Comparison of ENCODE assay signal across 11 cellular contexts in the genomic region with DNA sequence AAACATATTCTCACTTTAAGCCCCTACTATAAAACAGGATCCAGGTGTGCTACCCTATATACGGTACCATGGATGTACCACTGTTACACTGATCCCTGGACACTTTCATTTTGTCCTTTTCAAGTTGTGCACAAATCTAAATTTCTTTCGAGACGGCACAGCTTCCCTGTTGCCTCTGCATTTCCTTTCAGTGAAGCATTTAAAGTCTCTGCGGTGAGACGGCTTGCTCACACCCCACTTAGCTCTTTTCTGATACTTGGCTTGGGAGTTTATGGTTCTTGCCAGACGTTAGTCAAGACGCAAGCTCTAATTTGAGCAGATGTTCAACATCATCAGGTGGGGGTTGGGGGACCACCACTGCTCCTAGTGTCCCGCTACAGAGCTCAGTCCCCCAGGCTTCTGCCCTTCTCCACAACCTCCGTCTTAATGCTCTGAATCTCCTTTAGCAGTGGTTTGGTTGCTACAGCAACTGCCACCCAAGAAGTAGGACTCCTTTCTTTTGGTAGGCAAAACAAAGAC. TPM values are rescaled to one million over a fixed set of nuclear protein-coding genes. Genes with fewer than 3 reads are reported as not detected.
DNase-seq lines count a peak whose midpoint lies in the region; ATAC-seq and TF ChIP-seq lines count a peak whose summit lies in the region.
"Had no signal": no experiment of that assay in that cellular context is flagged by ENCODE, and none has a peak within 500 bp of the region (broad histone marks: within the 10 kb centered on the region; RNA-seq: fewer than 3 reads in every experiment).

No MANE protein-coding gene starts in this region.

- no peaks in the 10 kb centered on the region for H3K9me3 Mint-ChIP-seq in activated T-helper 1 cell treated with anti-CD3 and anti-CD28 coated beads, Interleukin-12 subunit alpha, Interleukin-12 subunit beta, Interleukin-2, Interleukin-4 antibody, amounts not matched to agents 30 ng/mL and 10 ng/mL and 1 ng/mL, durations not matched to agents 14 hours and 24 hours and 36 hours

- H3K36me3 Mint-ChIP-seq in activated T-helper 1 cell treated with anti-CD3 and anti-CD28 coated beads, Interleukin-12 subunit alpha, Interleukin-12 subunit beta, Interleukin-2, Interleukin-4 antibody, amounts not matched to agents 30 ng/mL and 10 ng/mL and 1 ng/mL, durations not matched to agents 14 hours and 24 hours and 36 hours (ENCODE audit: low read depth): peaks cover 45% of the 10 kb centered on the region

- H3K4me1 Mint-ChIP-seq in activated T-helper 1 cell treated with anti-CD3 and anti-CD28 coated beads, Interleukin-12 subunit alpha, Interleukin-12 subunit beta, Interleukin-2, Interleukin-4 antibody, amounts not matched to agents 30 ng/mL and 10 ng/mL and 1 ng/mL, durations not matched to agents 14 hours and 24 hours and 36 hours (ENCODE audit: low read depth): peaks cover 43% of the 10 kb centered on the region

- peak overlapping the region; percentile 41 for H3K4me3 Mint-ChIP-seq in activated T-helper 1 cell treated with anti-CD3 and anti-CD28 coated beads, Interleukin-12 subunit alpha, Interleukin-12 subunit beta, Interleukin-2, Interleukin-4 antibody, amounts not matched to agents 30 ng/mL and 10 ng/mL and 1 ng/mL, durations not matched to agents 14 hours and 24 hours and 36 hours

- peak overlapping the region; percentile 31 for H3K4me3 ChIP-seq in AG04449 (ENCODE audit: low read depth, low read length)
- H3K4me3 ChIP-seq: colonic mucosa had no signal

- no peak for DNase-seq in AG04449 (ENCODE audit: low read depth, low spot score)
- DNase-seq in activated T-helper 1 cell treated with anti-CD3 and anti-CD28 coated beads, Interleukin-12 subunit alpha, Interleukin-12 subunit beta, Interleukin-2, Interleukin-4 antibody, amounts not matched to agents 30 ng/mL and 10 ng/mL and 1 ng/mL, durations not matched to agents 14 hours and 24 hours and 36 hours (ENCODE audit: low spot score): no peak
- DNase-seq in iris pigment epithelial cell (ENCODE audit: low read depth): peak; percentile 43
- no peak for DNase-seq in OCI-M2 (lab: John Stamatoyannopoulos, UW; ENCODE audit: unreplicated experiment)
- DNase-seq in cerebellar nuclear complex (lab: John Stamatoyannopoulos, UW): no peak
- DNase-seq: C1 segment of cervical spinal cord, colonic mucosa, NCI-H446 had no signal

- no peak for TF ChIP-seq CTCF in AG04449 (IDR thresholded peaks at IDR 0.05; ENCODE audit: insufficient read depth, low read length, missing control alignments)

- intact Hi-C loops in activated T-helper 1 cell treated with anti-CD3 and anti-CD28 coated beads, Interleukin-12 subunit alpha, Interleukin-12 subunit beta, Interleukin-2, Interleukin-4 antibody, amounts not matched to agents 30 ng/mL and 10 ng/mL and 1 ng/mL, durations not matched to agents 14 hours and 24 hours and 36 hours (cut with micrococcal nuclease): loop anchor here (10.0 kb wide), 1 partner anchor 427 kb away; the partner anchor contains the start of gene AGGF1

- CTCF ChIA-PET in AG04449 (lab: Yijun Ruan, JAX): interaction anchor here (0.8 to 16.3 kb wide), 8 partner anchors 9 to 166 kb away, joined by 3 to 363 read pairs (median 4); no protein-coding TSS in a partner anchor

- H3K27ac Mint-ChIP-seq in activated T-helper 1 cell treated with anti-CD3 and anti-CD28 coated beads, Interleukin-12 subunit alpha, Interleukin-12 subunit beta, Interleukin-2, Interleukin-4 antibody, amounts not matched to agents 30 ng/mL and 10 ng/mL and 1 ng/mL, durations not matched to agents 14 hours and 24 hours and 36 hours: peak overlapping the region; percentile 69

- no peaks in the 10 kb centered on the region for H3K27me3 Mint-ChIP-seq in activated T-helper 1 cell treated with anti-CD3 and anti-CD28 coated beads, Interleukin-12 subunit alpha, Interleukin-12 subunit beta, Interleukin-2, Interleukin-4 antibody, amounts not matched to agents 30 ng/mL and 10 ng/mL and 1 ng/mL, durations not matched to agents 14 hours and 24 hours and 36 hours (ENCODE audit: insufficient read depth)

- ATAC-seq in GM19324 (IDR thresholded peaks at IDR 0.05; ENCODE audit: low FRiP score, unreplicated experiment) (peak; percentile 46), GM18520 (IDR thresholded peaks at IDR 0.05; ENCODE audit: unreplicated experiment) (no peak), GM21619 (IDR thresholded peaks at IDR 0.05; ENCODE audit: unreplicated experiment) (no peak)

- POLR2A ChIA-PET in AG04449 (lab: Yijun Ruan, JAX): interaction anchor here (1.2 kb wide), 1 partner anchor 8 kb away, joined by 3 read pairs; no protein-coding TSS in a partner anchor

RNA-seq across cellular contexts. Expression of gene F2RL2, which starts 15.8 kb away (rescaled TPM):
- total RNA-seq in activated T-helper 1 cell treated with anti-CD3 and anti-CD28 coated beads, Interleukin-12 subunit alpha, Interleukin-12 subunit beta, Interleukin-2, Interleukin-4 antibody, amounts not matched to agents 30 ng/mL and 10 ng/mL and 1 ng/mL, durations not matched to agents 14 hours and 24 hours and 36 hours: not detected in 2 replicates
